Comparison of ENCODE assay signal across 20 cellular contexts in the genomic region with DNA sequence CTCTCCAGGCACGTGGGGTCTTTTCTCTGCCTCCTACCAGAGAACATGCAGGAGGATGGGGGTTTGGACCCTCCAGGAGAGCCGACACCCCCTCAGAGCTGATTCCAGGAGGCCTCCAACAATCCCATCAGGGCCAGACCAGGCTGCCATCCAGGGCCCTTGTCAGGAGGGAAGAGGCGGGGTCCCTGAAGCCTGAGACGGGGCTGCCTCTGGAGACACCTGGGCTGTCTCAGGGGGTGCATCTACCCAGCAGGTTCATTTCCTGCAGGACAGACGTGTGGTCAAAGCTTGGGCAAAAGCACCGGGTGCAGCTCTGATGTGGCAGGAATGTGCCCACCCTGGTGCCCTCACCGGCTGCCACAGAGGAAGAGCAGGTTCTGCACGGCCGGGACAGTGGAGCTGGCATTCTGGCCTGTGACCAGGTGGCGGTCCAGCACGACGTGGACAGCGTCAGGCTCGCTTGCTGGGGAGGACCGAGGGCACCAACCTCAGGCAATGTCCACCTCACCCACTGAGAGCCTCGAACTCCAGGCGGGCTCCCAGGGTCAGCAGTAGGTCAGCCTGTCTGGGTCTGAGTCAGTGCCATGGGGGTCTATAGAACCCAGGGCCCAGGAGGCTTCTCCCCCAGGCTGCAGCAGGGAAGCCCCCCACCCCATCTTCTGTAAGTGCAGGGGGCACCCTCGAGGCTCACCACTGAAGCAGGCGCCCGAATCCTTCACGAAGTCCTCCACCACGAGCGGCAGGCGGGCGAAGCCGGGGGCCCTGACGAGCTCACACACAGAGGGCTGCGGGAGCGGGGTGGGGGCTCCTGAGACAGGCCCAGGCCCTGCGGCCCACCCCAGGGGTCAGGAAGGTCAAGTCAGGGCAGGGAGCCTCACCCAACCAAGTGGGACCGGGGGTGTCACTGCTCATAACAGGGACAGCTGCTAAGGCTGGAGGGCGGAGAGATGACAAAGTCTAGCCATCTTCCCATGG. TPM values are rescaled to one million over a fixed set of nuclear protein-coding genes. Genes with fewer than 3 reads are reported as not detected.
"Had no signal": no experiment of that assay in that cellular context is flagged by ENCODE, and none has a peak within 500 bp of the region (broad histone marks: within the 10 kb centered on the region; RNA-seq: fewer than 3 reads in every experiment).

No MANE protein-coding gene starts in this region.

- H3K36me3 Mint-ChIP-seq: activated naive CD4-positive, alpha-beta T cell treated with anti-CD3 and anti-CD28 coated beads, Interleukin-2, amount 50 U/mL, for 24 hours; memory B cell; naive B cell had no signal

- H3K27me3 ChIP-seq: pancreas, spleen, tibial nerve, uterus had no signal

- H3K9me3 Mint-ChIP-seq: activated naive CD4-positive, alpha-beta T cell treated with anti-CD3 and anti-CD28 coated beads, Interleukin-2, amount 50 U/mL, for 24 hours; memory B cell; naive B cell; neural crest cell had no signal

- H3K9me3 ChIP-seq: mucosa of descending colon, pancreas, spleen, tibial nerve, uterus had no signal

- H3K4me3 Mint-ChIP-seq: activated naive CD4-positive, alpha-beta T cell treated with anti-CD3 and anti-CD28 coated beads, Interleukin-2, amount 50 U/mL, for 24 hours; memory B cell; neural crest cell; T-helper 17 cell had no signal

- H3K4me3 ChIP-seq: mucosa of descending colon, pancreas, spleen, tibial nerve, uterus had no signal

- H3K27me3 Mint-ChIP-seq: activated naive CD4-positive, alpha-beta T cell treated with anti-CD3 and anti-CD28 coated beads, Interleukin-2, amount 50 U/mL, for 24 hours; memory B cell; naive B cell; T-helper 17 cell had no signal

- DNase-seq: activated CD4-positive, alpha-beta T cell treated with anti-CD3 and anti-CD28 coated beads for 1 hour; activated CD4-positive, alpha-beta T cell treated with anti-CD3 and anti-CD28 coated beads, Interleukin-2, amount 50 U/mL, for 48 hours; activated gamma-delta T cell; erythroblast; foreskin melanocyte; glutamatergic neuron; left ventricle myocardium superior; naive B cell; spleen; stimulated activated CD8-positive, alpha-beta memory T cell treated with anti-CD3 and anti-CD28 coated beads, Interleukin-4, amount 100 ng/mL, for 48 hours; stimulated activated naive CD4-positive, alpha-beta T cell; T-helper 17 cell; uterus had no signal

- H3K27ac ChIP-seq: pancreas, spleen, uterus, VCaP had no signal

- H3K27ac Mint-ChIP-seq: activated naive CD4-positive, alpha-beta T cell treated with anti-CD3 and anti-CD28 coated beads, Interleukin-2, amount 50 U/mL, for 24 hours; memory B cell; naive B cell; T-helper 17 cell had no signal

- H3K36me3 ChIP-seq: uterus had no signal

- ATAC-seq: left ventricle myocardium superior, mucosa of descending colon, pancreas, T-helper 17 cell had no signal

RNA-seq across cellular contexts. Expression of a gene that starts 19.0 kb away (rescaled TPM):
- total RNA-seq: left ventricle myocardium superior, tibial nerve had no signal
